ENCODE assay signal across 8 cellular contexts in the genomic region with DNA sequence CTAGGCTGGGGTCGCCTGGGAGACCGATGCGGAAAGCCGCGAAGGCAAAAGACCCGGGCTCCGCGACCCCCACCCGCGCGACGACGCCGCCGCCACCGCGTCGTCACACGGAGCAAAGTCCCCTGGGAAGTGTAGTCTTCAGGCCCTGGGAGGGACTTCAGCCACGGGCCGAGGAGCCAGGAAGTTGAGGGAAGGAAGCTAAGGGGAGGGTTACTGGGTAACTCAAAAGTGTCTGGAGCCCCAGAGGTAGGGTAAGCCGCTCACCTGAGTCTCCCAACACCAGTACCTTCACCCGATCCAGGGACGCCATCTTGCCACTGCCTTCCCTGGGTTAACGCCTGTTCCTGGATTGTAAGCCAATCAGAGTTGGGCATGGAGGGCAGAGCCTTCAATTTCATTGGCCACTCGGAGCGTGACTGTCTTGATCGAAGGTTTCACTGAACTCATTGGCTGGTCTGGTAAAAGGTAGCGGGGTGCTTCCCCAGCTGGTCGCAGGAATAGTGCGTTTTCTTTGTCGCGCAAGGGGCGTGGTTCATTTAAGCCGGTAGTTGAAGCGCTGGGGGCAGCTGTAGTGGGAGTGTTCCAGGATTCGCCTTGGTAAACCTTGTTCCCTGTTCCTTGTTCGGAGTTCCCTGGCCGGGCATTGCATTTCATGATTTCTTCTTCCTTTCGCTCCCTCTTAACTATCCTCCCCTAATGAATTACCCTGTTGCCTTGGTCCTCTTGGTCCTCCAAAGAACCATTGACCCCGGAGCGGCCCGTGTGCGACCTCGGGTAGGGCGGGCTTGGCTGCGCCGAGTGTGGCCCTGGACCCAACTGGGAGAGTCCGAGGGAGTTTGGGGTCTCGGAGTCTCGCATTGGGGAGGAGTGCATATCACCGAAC. TPM values are rescaled to one million over a fixed set of nuclear protein-coding genes. Genes with fewer than 3 reads are reported as not detected.
DNase-seq lines count a peak whose midpoint lies in the region; ATAC-seq and TF ChIP-seq lines count a peak whose summit lies in the region.

Gene GTF2E1 (plus strand): TSS at position 547 of the 883 bp plus-strand sequence. CDS start 7,809 bp downstream, outside the sequence.
Gene RABL3 (minus strand): TSS at position 319 of the 883 bp plus-strand sequence. CDS start 9 bp downstream, at position 310.

- peaks cover 1% of the 10 kb centered on the region for H3K36me3 Mint-ChIP-seq in natural killer cell treated with Interleukin-12 subunit alpha and Interleukin-12 subunit beta and Interleukin-15 and Interleukin-18, amount 100 ng/mL, for 72 hours

- no peaks in the 10 kb centered on the region for H3K9me3 Mint-ChIP-seq in natural killer cell treated with Interleukin-12 subunit alpha and Interleukin-12 subunit beta and Interleukin-15 and Interleukin-18, amount 100 ng/mL, for 72 hours

- H3K36me3 ChIP-seq in H7 (replicated peaks; ENCODE audit: control insufficient read depth, insufficient read depth, low read length), result no peaks in the 10 kb centered on the region

- H3K27ac Mint-ChIP-seq in natural killer cell treated with Interleukin-12 subunit alpha and Interleukin-12 subunit beta and Interleukin-15 and Interleukin-18, amount 100 ng/mL, for 72 hours, result peak within 1 kb of the TSS; percentile 95

- no peaks in the 10 kb centered on the region for H3K27me3 ChIP-seq in H7 (ENCODE audit: control insufficient read depth, insufficient read depth, low read length)

- H3K4me3 Mint-ChIP-seq in natural killer cell treated with Interleukin-12 subunit alpha and Interleukin-12 subunit beta and Interleukin-15 and Interleukin-18, amount 100 ng/mL, for 72 hours, result peak within 1 kb of the TSS; percentile 87

- no peak for TF ChIP-seq CTCF in fibroblast of pulmonary artery (IDR thresholded peaks at IDR 0.05; ENCODE audit: low read length, missing control alignments)

- DNase-seq in ELF-1 (ENCODE audit: low read depth, low spot score) (peak; percentile 100), H7 (peak; percentile 92), M059J (ENCODE audit: low read depth) (peak; percentile 100), SHP77 (lab: John Stamatoyannopoulos, UW) (peak; percentile 98), fibroblast of pulmonary artery (ENCODE audit: low read depth) (peak; percentile 100)
- DNase-seq in activated effector memory CD4-positive, alpha-beta T cell treated with Interleukin-2 at 50 U/mL for 16 hours, result peak; percentile 93
- peak; percentile 96 for DNase-seq in natural killer cell treated with Interleukin-12 subunit alpha and Interleukin-12 subunit beta and Interleukin-15 and Interleukin-18, amount 100 ng/mL, for 72 hours (ENCODE audit: low spot score)
- peak; percentile 94 for DNase-seq in stimulated activated naive CD8-positive, alpha-beta T cell treated with anti-CD3 and anti-CD28 coated beads, Interleukin-15, Interleukin-2, amounts not matched to agents 100 U/mL and 50 U/mL, for 24 hours

- ATAC-seq in natural killer cell treated with Interleukin-12 subunit alpha and Interleukin-12 subunit beta and Interleukin-15 and Interleukin-18, amount 100 ng/mL, for 72 hours, result peak; percentile 100
- ATAC-seq in stimulated activated naive CD8-positive, alpha-beta T cell treated with anti-CD3 and anti-CD28 coated beads, Interleukin-15, Interleukin-2, amounts not matched to agents 100 U/mL and 50 U/mL, for 24 hours, result peak; percentile 99

- peaks cover 29 to 30% of the 10 kb centered on the region in 2 donors for H3K4me1 Mint-ChIP-seq in natural killer cell treated with Interleukin-12 subunit alpha and Interleukin-12 subunit beta and Interleukin-15 and Interleukin-18, amount 100 ng/mL, for 72 hours (ENCODE audit: low read depth in 2 of 2)

- H3K4me3 ChIP-seq in H7 (ENCODE audit: insufficient read depth, low read depth, low read length) (peak within 1 kb of the TSS; percentile 83), fibroblast of pulmonary artery (replicated peaks; ENCODE audit: low read depth, low read length) (peak within 1 kb of the TSS; percentile 98)

- no peaks in the 10 kb centered on the region for H3K27me3 Mint-ChIP-seq in natural killer cell treated with Interleukin-12 subunit alpha and Interleukin-12 subunit beta and Interleukin-15 and Interleukin-18, amount 100 ng/mL, for 72 hours

RNA-seq across cellular contexts. Expression of gene GTF2E1, which starts in this region (rescaled TPM):
- 65.2 and 69.1 TPM in 2 replicates for total RNA-seq in H7 (2014; rRNA removed; shearing (Covaris generic))
- 22.4 and 40.3 TPM in 2 replicates for total RNA-seq in M059J (2014; rRNA removed; shearing (Covaris generic))
- 10 to 100 TPM; 18.6 to 19.9 TPM for total RNA-seq in natural killer cell treated with Interleukin-12 subunit alpha and Interleukin-12 subunit beta and Interleukin-15 and Interleukin-18, amount 100 ng/mL, for 72 hours

RNA-seq across cellular contexts. Expression of gene RABL3, which starts in this region (rescaled TPM):
- total RNA-seq in H7 (2014; rRNA removed; shearing (Covaris generic)), result 13.2 and 14.5 TPM in 2 replicates
- 27.9 and 37.7 TPM in 2 replicates for total RNA-seq in M059J (2014; rRNA removed; shearing (Covaris generic))
- 10 to 100 TPM; 19.5 to 25.3 TPM for total RNA-seq in natural killer cell treated with Interleukin-12 subunit alpha and Interleukin-12 subunit beta and Interleukin-15 and Interleukin-18, amount 100 ng/mL, for 72 hours

Comparison
In these comparisons a context has a peak if more than half of its experiments do, and no peak if none do; other contexts are left out.
1. Peak in every context shown above with its lines: DNase-seq, ATAC-seq and H3K4me3 ChIP-seq.